In genomic region chr5:17381926-17382325, GRCh38 we compare ENCODE assay signal across 17 cellular contexts.
DNase-seq lines count a peak whose midpoint lies in the region; ATAC-seq and TF ChIP-seq lines count a peak whose summit lies in the region.
"Had no signal": no experiment of that assay in that cellular context is flagged by ENCODE, and none has a peak within 500 bp of the region (broad histone marks: within the 10 kb centered on the region; RNA-seq: fewer than 3 reads in every experiment).

No MANE protein-coding gene starts in this region.

- peak overlapping the region; percentile 13 for H3K27ac Mint-ChIP-seq in dendritic cell treated with granulocyte-macrophage colony-stimulating factor and Interleukin-4, amounts not matched to agents 40 ng/mL and 50 ng/mL, for 4 days
- H3K27ac Mint-ChIP-seq: activated naive CD8-positive, alpha-beta T cell had no signal

- peak; percentile 53 for DNase-seq in NB4 (ENCODE audit: low read depth)
- peak; percentile 78 for DNase-seq in lower lobe of right lung
- DNase-seq in tibial artery: peak; percentile 64 to 72
- DNase-seq in NCI-H2196 treated with DMSO at 0.1 percent for 48 hours (lab: John Stamatoyannopoulos, UW; ENCODE audit: unreplicated experiment): no peak
- DNase-seq in prostate gland (ENCODE audit: low spot score): no peak
- DNase-seq: activated CD4-positive, alpha-beta T cell treated with anti-CD3 and anti-CD28 coated beads for 4 hours; activated T-cell treated with anti-CD3 and anti-CD28 coated beads for 4 hours; DMS79; KG1; NCI-H1930; stimulated activated CD4-positive, alpha-beta T cell treated with anti-CD3 and anti-CD28 coated beads, Interleukin-12 subunit alpha, Interleukin-12 subunit beta, amount 100 ng/mL, for 4 hours; T1000 had no signal

- H3K36me3 Mint-ChIP-seq in dendritic cell treated with granulocyte-macrophage colony-stimulating factor and Interleukin-4, amounts not matched to agents 40 ng/mL and 50 ng/mL, for 4 days (ENCODE audit: low read depth): no peaks in the 10 kb centered on the region
- H3K36me3 Mint-ChIP-seq: activated naive CD8-positive, alpha-beta T cell had no signal

- no peak for TF ChIP-seq POLR2A in NB4 (IDR thresholded peaks at IDR 0.05; ENCODE audit: extremely low read depth, insufficient read length)
- no peak for TF ChIP-seq POLR2A in prostate gland (IDR thresholded peaks at IDR 0.05)

- H3K4me3 ChIP-seq in NB4 (ENCODE audit: low read depth, low read length): no peak overlapping the region
- H3K4me3 ChIP-seq in lower lobe of right lung: no peak overlapping the region
- no peak overlapping the region for H3K4me3 ChIP-seq in tibial artery
- H3K4me3 ChIP-seq in prostate gland: no peak overlapping the region

- no peaks in the 10 kb centered on the region for H3K4me1 ChIP-seq in lower lobe of right lung
- H3K4me1 ChIP-seq in tibial artery: peaks cover 0 to 13% (median 2%) of the 10 kb centered on the region in 4 donors
- no peaks in the 10 kb centered on the region for H3K4me1 ChIP-seq in prostate gland (replicated peaks)

- H3K27me3 ChIP-seq in lower lobe of right lung (ENCODE audit: low read depth) (no peaks in the 10 kb centered on the region), tibial artery (no peaks in the 10 kb centered on the region), prostate gland (replicated peaks; ENCODE audit: insufficient read depth) (no peaks in the 10 kb centered on the region)

- peaks cover 22% of the 10 kb centered on the region for H3K4me1 Mint-ChIP-seq in dendritic cell treated with granulocyte-macrophage colony-stimulating factor and Interleukin-4, amounts not matched to agents 40 ng/mL and 50 ng/mL, for 4 days (ENCODE audit: low read depth)

- H3K9me3 Mint-ChIP-seq in dendritic cell treated with granulocyte-macrophage colony-stimulating factor and Interleukin-4, amounts not matched to agents 40 ng/mL and 50 ng/mL, for 4 days: no peaks in the 10 kb centered on the region

- H3K36me3 ChIP-seq in lower lobe of right lung (no peaks in the 10 kb centered on the region), tibial artery (no peaks in the 10 kb centered on the region), prostate gland (no peaks in the 10 kb centered on the region)

- H3K27me3 Mint-ChIP-seq in dendritic cell treated with granulocyte-macrophage colony-stimulating factor and Interleukin-4, amounts not matched to agents 40 ng/mL and 50 ng/mL, for 4 days: peaks cover 39% of the 10 kb centered on the region
- H3K27me3 Mint-ChIP-seq: activated naive CD8-positive, alpha-beta T cell had no signal

- no peak for TF ChIP-seq CTCF in NB4 (IDR thresholded peaks at IDR 0.05; ENCODE audit: low read depth, low read length)
- no peak for TF ChIP-seq CTCF in lower lobe of right lung (IDR thresholded peaks at IDR 0.05)
- no peak for TF ChIP-seq CTCF in tibial artery (IDR thresholded peaks at IDR 0.05)
- TF ChIP-seq CTCF in prostate gland (IDR thresholded peaks at IDR 0.05): no peak

- H3K9me3 ChIP-seq in lower lobe of right lung (no peaks in the 10 kb centered on the region), tibial artery (no peaks in the 10 kb centered on the region), prostate gland (no peaks in the 10 kb centered on the region)

- H3K27ac ChIP-seq in lower lobe of right lung (no peak overlapping the region), tibial artery (no peak overlapping the region), prostate gland (no peak overlapping the region)
- H3K27ac ChIP-seq: C4-2B had no signal

- peak; percentile 62 to 83 for ATAC-seq in lower lobe of right lung
- no peak for ATAC-seq in HG03469 (IDR thresholded peaks at IDR 0.05; ENCODE audit: unreplicated experiment)
- no peak for ATAC-seq in GM19023 (IDR thresholded peaks at IDR 0.05; ENCODE audit: unreplicated experiment)

- intact Hi-C loops in dendritic cell treated with granulocyte-macrophage colony-stimulating factor and Interleukin-4, amounts not matched to agents 40 ng/mL and 50 ng/mL, for 4 days (cut with micrococcal nuclease): loop anchor here (2.0 kb wide), 1 partner anchor 25 kb away; no protein-coding TSS in a partner anchor
- intact Hi-C loops in lower lobe of right lung (cut with DNase I) (no loop called here), tibial artery (cut with DNase I; ENCODE audit: low total_unique reads) (no loop called here), prostate gland (cut with DNase I) (no loop called here)

- no peak overlapping the region for H3K4me3 Mint-ChIP-seq in dendritic cell treated with granulocyte-macrophage colony-stimulating factor and Interleukin-4, amounts not matched to agents 40 ng/mL and 50 ng/mL, for 4 days
- H3K4me3 Mint-ChIP-seq: activated naive CD8-positive, alpha-beta T cell had no signal

- 97% methylated on average over 2 of the region's 2 CpGs for WGBS in prostate gland

Comparison
In these comparisons a context has a peak if more than half of its experiments do, and no peak if none do; other contexts are left out.
1. DNase-seq: peak in NB4 (single experiment), lower lobe of right lung (single experiment) and tibial artery (2 of 2); none in NCI-H2196 treated with DMSO at 0.1 percent for 48 hours (single experiment) and prostate gland (single experiment).
2. ATAC-seq: peak in lower lobe of right lung (2 of 2); none in HG03469 (single experiment) and GM19023 (single experiment).